12 cellular contexts compared by ENCODE assay signal in the genomic region with DNA sequence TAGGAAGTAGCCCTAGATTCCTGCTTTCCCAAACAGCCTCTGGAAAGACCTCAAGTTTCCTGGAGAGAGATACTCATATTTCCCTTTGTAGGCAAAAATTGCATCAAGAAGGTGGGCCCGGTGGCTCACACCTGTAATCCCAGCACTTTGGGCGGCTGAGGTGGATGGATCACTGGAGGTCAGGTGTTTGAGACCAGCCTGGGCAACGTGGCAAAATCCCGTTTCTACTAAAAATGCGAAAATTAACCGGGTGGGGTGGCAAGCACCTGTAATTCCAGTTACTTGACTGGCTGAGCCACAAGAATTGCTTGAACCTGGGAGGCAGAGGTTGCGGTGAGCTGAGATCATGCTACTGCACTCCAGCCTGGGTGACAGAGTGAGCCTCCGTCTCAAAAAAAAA. TPM values are rescaled to one million over a fixed set of nuclear protein-coding genes. Genes with fewer than 3 reads are reported as not detected.
DNase-seq lines count a peak whose midpoint lies in the region; ATAC-seq and TF ChIP-seq lines count a peak whose summit lies in the region.
"Not testable (repeated sequence)": the region's sequence is repeated elsewhere in the genome, so short reads cannot be mapped to it uniquely, and the experiment has no call there.
"Had no signal": no experiment of that assay in that cellular context is flagged by ENCODE, and none has a peak within 500 bp of the region (broad histone marks: within the 10 kb centered on the region; RNA-seq: fewer than 3 reads in every experiment).

No MANE protein-coding gene starts in this region.

- not testable (repeated sequence) for TF ChIP-seq CTCF in activated B cell treated with CpG ODN at 0.5 μM for 24 hours (IDR thresholded peaks at IDR 0.05); nephron (IDR thresholded peaks at IDR 0.05; ENCODE audit: unreplicated experiment in 3 of 3)

- H3K27ac Mint-ChIP-seq in activated B cell treated with CpG ODN at 0.5 μM for 24 hours, result peak overlapping the region; percentile 13
- H3K27ac Mint-ChIP-seq in activated T-helper 17 cell treated with anti-CD3 and anti-CD28 coated beads, Interleukin-2, amount 50 U/mL, for 72 hours, result peak overlapping the region; percentile 70
- peak overlapping the region; percentile 28 for H3K27ac Mint-ChIP-seq in dendritic cell treated with granulocyte-macrophage colony-stimulating factor and Interleukin-4, amounts not matched to agents 40 ng/mL and 50 ng/mL, for 4 days
- not testable (repeated sequence) for H3K27ac Mint-ChIP-seq in nephron

- not testable (repeated sequence) for H3K4me3 ChIP-seq in HUES48 (ENCODE audit: low read depth, low read length)

- DNase-seq in activated B cell treated with CpG ODN at 0.5 μM for 24 hours, result not testable (repeated sequence)

- H3K4me1 Mint-ChIP-seq in activated B cell treated with CpG ODN at 0.5 μM for 24 hours (peaks cover 56% of the 10 kb centered on the region), nephron (peaks cover 17% of the 10 kb centered on the region)
- peaks cover 32% of the 10 kb centered on the region for H3K4me1 Mint-ChIP-seq in activated T-helper 17 cell treated with anti-CD3 and anti-CD28 coated beads, Interleukin-2, amount 50 U/mL, for 72 hours
- peaks cover 77% of the 10 kb centered on the region for H3K4me1 Mint-ChIP-seq in dendritic cell treated with granulocyte-macrophage colony-stimulating factor and Interleukin-4, amounts not matched to agents 40 ng/mL and 50 ng/mL, for 4 days (ENCODE audit: low read depth)

- CTCF ChIA-PET in activated B cell treated with CpG ODN at 0.5 μM for 24 hours (lab: Charles Lee), result interaction anchor here (1.3 to 2.4 kb wide), 2 partner anchors 102 to 133 kb away, joined by 5 to 20 read pairs; no protein-coding TSS in a partner anchor

- H3K4me1 ChIP-seq in HUES48 (ENCODE audit: control insufficient read depth, insufficient read depth, low read length), result not testable (repeated sequence)

- H3K4me3 Mint-ChIP-seq in activated B cell treated with CpG ODN at 0.5 μM for 24 hours, result peak overlapping the region; percentile 36
- peak overlapping the region; percentile 32 for H3K4me3 Mint-ChIP-seq in activated T-helper 17 cell treated with anti-CD3 and anti-CD28 coated beads, Interleukin-2, amount 50 U/mL, for 72 hours
- H3K4me3 Mint-ChIP-seq in dendritic cell treated with granulocyte-macrophage colony-stimulating factor and Interleukin-4, amounts not matched to agents 40 ng/mL and 50 ng/mL, for 4 days, result not testable (repeated sequence)
- H3K4me3 Mint-ChIP-seq in nephron, result peak overlapping the region in 2 of 3 experiments; percentile 15 to 45

- H3K36me3 Mint-ChIP-seq in activated B cell treated with CpG ODN at 0.5 μM for 24 hours (ENCODE audit: low read depth) (peaks cover 49% of the 10 kb centered on the region), nephron (ENCODE audit: low read depth) (peaks cover 39% of the 10 kb centered on the region)
- peaks cover 46% of the 10 kb centered on the region for H3K36me3 Mint-ChIP-seq in activated T-helper 17 cell treated with anti-CD3 and anti-CD28 coated beads, Interleukin-2, amount 50 U/mL, for 72 hours (ENCODE audit: low read depth)
- peaks cover 61% of the 10 kb centered on the region for H3K36me3 Mint-ChIP-seq in dendritic cell treated with granulocyte-macrophage colony-stimulating factor and Interleukin-4, amounts not matched to agents 40 ng/mL and 50 ng/mL, for 4 days (ENCODE audit: low read depth)

- H3K27me3 Mint-ChIP-seq in activated B cell treated with CpG ODN at 0.5 μM for 24 hours; activated T-helper 17 cell treated with anti-CD3 and anti-CD28 coated beads, Interleukin-2, amount 50 U/mL, for 72 hours; dendritic cell treated with granulocyte-macrophage colony-stimulating factor and Interleukin-4, amounts not matched to agents 40 ng/mL and 50 ng/mL, for 4 days: not testable (repeated sequence)
- peaks cover 32% of the 10 kb centered on the region for H3K27me3 Mint-ChIP-seq in nephron (ENCODE audit: low read depth)

- POLR2A ChIA-PET in activated B cell treated with CpG ODN at 0.5 μM for 24 hours (lab: Charles Lee), result interaction anchor here (0.6 to 7.0 kb wide), 7 partner anchors 10 to 452 kb away, joined by 3 to 146 read pairs (median 11); a partner anchor contains a TSS

- H3K27ac ChIP-seq in HUES48 (ENCODE audit: low read depth, low read length), result peak overlapping the region; percentile 26

- H3K27me3 ChIP-seq in HUES48 (ENCODE audit: control insufficient read depth, insufficient read depth, low read length), result not testable (repeated sequence)

- H3K36me3 ChIP-seq in HUES48 (ENCODE audit: control insufficient read depth, insufficient read depth, low read length), result peaks cover 30% of the 10 kb centered on the region

- ATAC-seq in activated B cell treated with CpG ODN at 0.5 μM for 24 hours (ENCODE audit: low read depth); activated T-helper 17 cell treated with anti-CD3 and anti-CD28 coated beads, Interleukin-2, amount 50 U/mL, for 72 hours (replicated peaks): not testable (repeated sequence)

- not testable (repeated sequence) for H3K9me3 ChIP-seq in HUES48 (ENCODE audit: control insufficient read depth, insufficient read depth, low read length)

- H3K9ac ChIP-seq in HUES48 (ENCODE audit: low read depth, low read length), result not testable (repeated sequence)

- intact Hi-C loops in activated B cell treated with CpG ODN at 0.5 μM for 24 hours (cut with micrococcal nuclease), result loop anchor here (2.0 to 5.0 kb wide), 3 partner anchors 42 to 243 kb away; a partner anchor contains a TSS
- intact Hi-C loops in dendritic cell treated with granulocyte-macrophage colony-stimulating factor and Interleukin-4, amounts not matched to agents 40 ng/mL and 50 ng/mL, for 4 days (cut with micrococcal nuclease), result loop anchor here (10.0 kb wide), 1 partner anchor 245 kb away; a partner anchor contains a TSS

- not testable (repeated sequence) for H3K9me3 Mint-ChIP-seq in activated B cell treated with CpG ODN at 0.5 μM for 24 hours; activated T-helper 17 cell treated with anti-CD3 and anti-CD28 coated beads, Interleukin-2, amount 50 U/mL, for 72 hours; dendritic cell treated with granulocyte-macrophage colony-stimulating factor and Interleukin-4, amounts not matched to agents 40 ng/mL and 50 ng/mL, for 4 days; nephron

RNA-seq across cellular contexts. Expression of a gene that starts 2.4 kb away (rescaled TPM):
- 21.7 and 27.8 TPM in 2 replicates for total RNA-seq in activated B cell treated with CpG ODN at 0.5 μM for 24 hours
- 10 to 100 TPM in 1 of 2 donors, 1 to 10 TPM in 1; 9.6 to 25.6 TPM for total RNA-seq in activated T-helper 17 cell treated with anti-CD3 and anti-CD28 coated beads, Interleukin-2, amount 50 U/mL, for 72 hours
- total RNA-seq: NCI-H460 had no signal

RNA-seq across cellular contexts. Expression of a gene that starts 13.8 kb away (rescaled TPM):
- total RNA-seq in activated B cell treated with CpG ODN at 0.5 μM for 24 hours, result 0.16 TPM in 1 of 2 replicates, not detected in the other
- under 1 TPM in 1 of 2 donors, not detected in 1; 0.08 TPM for total RNA-seq in activated T-helper 17 cell treated with anti-CD3 and anti-CD28 coated beads, Interleukin-2, amount 50 U/mL, for 72 hours
- total RNA-seq: body of pancreas, IMR-90, pulmonary artery endothelial cell had no signal

RNA-seq across cellular contexts. Expression of a gene that starts 16.8 kb away (rescaled TPM):
- 0.27 TPM in 1 of 2 replicates, not detected in the other for total RNA-seq in activated B cell treated with CpG ODN at 0.5 μM for 24 hours
- total RNA-seq in activated T-helper 17 cell treated with anti-CD3 and anti-CD28 coated beads, Interleukin-2, amount 50 U/mL, for 72 hours, result under 1 TPM in 1 of 2 donors, not detected in 1; 0.61 TPM
- total RNA-seq: body of pancreas, IMR-90, NCI-H460, pulmonary artery endothelial cell, thoracic aorta, uterus had no signal

RNA-seq across cellular contexts. Expression of a gene that starts 20.2 kb away (rescaled TPM):
- 681 and 752 TPM in 2 replicates for total RNA-seq in activated B cell treated with CpG ODN at 0.5 μM for 24 hours
- 100 to 1,000 TPM; 425 to 686 TPM for total RNA-seq in activated T-helper 17 cell treated with anti-CD3 and anti-CD28 coated beads, Interleukin-2, amount 50 U/mL, for 72 hours

RNA-seq across cellular contexts. Expression of a gene that starts 50.2 kb away (rescaled TPM):
- 0.56 and 0.60 TPM in 2 replicates for total RNA-seq in activated B cell treated with CpG ODN at 0.5 μM for 24 hours
- 1 to 10 TPM; 1.1 TPM for total RNA-seq in activated T-helper 17 cell treated with anti-CD3 and anti-CD28 coated beads, Interleukin-2, amount 50 U/mL, for 72 hours
- total RNA-seq: NCI-H460, occipital lobe had no signal
